In genomic region chr17:54901230-54901847, GRCh38 we compare ENCODE assay signal across 8 cellular contexts. TPM values are rescaled to one million over a fixed set of nuclear protein-coding genes. Genes with fewer than 3 reads are reported as not detected.
DNase-seq lines count a peak whose midpoint lies in the region; ATAC-seq, FAIRE-seq and TF ChIP-seq lines count a peak whose summit lies in the region.

No MANE protein-coding gene starts in this region.

- H3K4me3 ChIP-seq in MM.1S (ENCODE audit: low read length) = peak overlapping the region; percentile 73
- peak overlapping the region; percentile 62 for H3K4me3 ChIP-seq in GM12878
- peak overlapping the region; percentile 57 to 83 (median 79) for H3K4me3 ChIP-seq in liver (ENCODE audit: low read depth in 1 of 3, low read length in 3 of 3)

- H3K4me1 ChIP-seq in MM.1S (ENCODE audit: low read length) = no peaks in the 10 kb centered on the region
- H3K4me1 ChIP-seq in GM12878 (ENCODE audit: control insufficient read depth, insufficient read depth, low read length) = peaks cover 6% of the 10 kb centered on the region; the same call in 1 of the 2 replicates
- H3K4me1 ChIP-seq in liver (ENCODE audit: control insufficient read depth in 4 of 4, insufficient read depth in 4 of 4, low read length in 3 of 4) = peaks cover 0 to 29% (median 16%) of the 10 kb centered on the region in 4 donors

- TF ChIP-seq CTCF in MM.1S (IDR thresholded peaks at IDR 0.05; ENCODE audit: low read length) (no peak), GM12878 (IDR thresholded peaks at IDR 0.05 in 2 of 3, conservative IDR thresholded peaks at IDR 0.05 in 1 of 3; ENCODE audit: control insufficient read depth in 2 of 3, extremely low read depth in 1 of 3, insufficient read depth in 1 of 3, low read depth in 3 of 3, low read length in 3 of 3) (no peak), liver (IDR thresholded peaks at IDR 0.05; ENCODE audit: low read depth, low read length, missing input control) (no peak)

- SMC1A ChIA-PET in GM12878 (lab: Charles Lee; ENCODE audit: uncharacterized antibody, unreplicated experiment) = no interaction called here

- in situ Hi-C loops in GM12878 (cut with MboI) = no loop called here

- RAD21 ChIA-PET in GM12878 (lab: Charles Lee; ENCODE audit: unreplicated experiment) = no interaction called here

- no peak for TF ChIP-seq RAD21 in GM12878 (IDR thresholded peaks at IDR 0.05; ENCODE audit: insufficient read depth, low read depth, low read length)
- TF ChIP-seq RAD21 in liver (IDR thresholded peaks at IDR 0.05) = no peak

- TSS peak; percentile 62 for BruUV-seq in GM12878 (replicated peaks; lab: Mats Ljungman, UMichigan)

- ATAC-seq in GM12878 (no peak), GM18858 (IDR thresholded peaks at IDR 0.05; ENCODE audit: unreplicated experiment) (no peak)

- no peaks in the 10 kb centered on the region for H3K36me3 ChIP-seq in MM.1S (replicated peaks; ENCODE audit: insufficient read depth, low read length)
- H3K36me3 ChIP-seq in GM12878 (ENCODE audit: control insufficient read depth in 2 of 2, insufficient read depth in 2 of 2, low read length in 1 of 2) = no peaks in the 10 kb centered on the region
- H3K36me3 ChIP-seq in liver (ENCODE audit: control insufficient read depth in 4 of 4, insufficient read depth in 3 of 4, low read depth in 1 of 4, low read length in 3 of 4) = no peaks in the 10 kb centered on the region

- H3K27ac ChIP-seq in MM.1S (ENCODE audit: low read length) (no peak overlapping the region), GM12878 (ENCODE audit: control insufficient read depth, insufficient read depth) (no peak overlapping the region), liver (ENCODE audit: low read depth in 1 of 2, low read length in 2 of 2) (peak overlapping the region in 1 of 2 donors; percentile 83)

- H3K79me2 ChIP-seq in MM.1S (ENCODE audit: low read length) (no peaks in the 10 kb centered on the region), GM12878 (ENCODE audit: control insufficient read depth, insufficient read depth, low read length) (no peaks in the 10 kb centered on the region)

- peak overlapping the region; percentile 25; the same call in 1 of the 2 replicates for H3K9ac ChIP-seq in MM.1S (ENCODE audit: low read length)
- H3K9ac ChIP-seq in GM12878 (ENCODE audit: control insufficient read depth, insufficient read depth, low read length) = no peak overlapping the region
- H3K9ac ChIP-seq in liver (ENCODE audit: low read depth in 1 of 2, low read length in 2 of 2) = peak overlapping the region; percentile 63 to 72

- no peak for TF ChIP-seq EP300 in GM12878 (IDR thresholded peaks at IDR 0.05; ENCODE audit: borderline replicate concordance in 1 of 2, control insufficient read depth in 1 of 2, low read depth in 2 of 2, low read length in 2 of 2)

- H2AFZ ChIP-seq in MM.1S (ENCODE audit: low read length) (peak overlapping the region; percentile 74), GM12878 (ENCODE audit: control insufficient read depth, low read depth, low read length) (peak overlapping the region; percentile 70)

- 42% methylated on average over 9 of the region's 9 CpGs for WGBS in GM12878 (ENCODE audit: insufficient coverage, insufficient replicate concordance, low lambda C conversion rate, missing lambda C conversion rate)
- WGBS in liver = 21% methylated on average over 9 of the region's 9 CpGs

- POLR2A ChIA-PET in GM12878 (lab: Charles Lee) = no interaction called here

- no peak for FAIRE-seq in GM12878 (lab: Jason Lieb, UNC)

- H4K20me1 ChIP-seq in MM.1S (ENCODE audit: insufficient read depth, low read length) (no peaks in the 10 kb centered on the region), GM12878 (ENCODE audit: control insufficient read depth, insufficient read depth) (no peaks in the 10 kb centered on the region)

- H3K27me3 ChIP-seq in MM.1S (replicated peaks; ENCODE audit: insufficient read depth, low read length) (no peaks in the 10 kb centered on the region), GM12878 (replicated peaks in 1 of 2; ENCODE audit: control insufficient read depth in 2 of 2, insufficient read depth in 2 of 2, low read length in 1 of 2) (no peaks in the 10 kb centered on the region; a peak in 1 of 4 replicates), liver (ENCODE audit: control insufficient read depth in 4 of 4, insufficient read depth in 4 of 4, low read length in 3 of 4) (no peaks in the 10 kb centered on the region)

- CTCF ChIA-PET in GM12878 (lab: Yijun Ruan, JAX) = no interaction called here

- H3K9me2 ChIP-seq in MM.1S (replicated peaks; ENCODE audit: insufficient read depth, low read length) = no peaks in the 10 kb centered on the region

- H3K4me2 ChIP-seq in MM.1S (ENCODE audit: low read depth, low read length) (peak overlapping the region; percentile 97), GM12878 (ENCODE audit: control insufficient read depth, insufficient read depth) (peak overlapping the region; percentile 84; the same call in 1 of the 2 replicates)

- intact Hi-C loops in GM12878 (cut with micrococcal nuclease; ENCODE audit: unreplicated experiment) = no loop called here

- TF ChIP-seq POLR2A in GM12878 (IDR thresholded peaks at IDR 0.05; ENCODE audit: low read depth, low read length) = no peak

- no peaks in the 10 kb centered on the region for H3K9me3 ChIP-seq in MM.1S (replicated peaks; ENCODE audit: insufficient read depth, low read length)
- H3K9me3 ChIP-seq in GM12878 (replicated peaks; ENCODE audit: control insufficient read depth, insufficient read depth, low read length) = no peaks in the 10 kb centered on the region
- H3K9me3 ChIP-seq in liver (ENCODE audit: control insufficient read depth in 4 of 4, low read length in 3 of 4) = no peaks in the 10 kb centered on the region

- peak; percentile 56 for DNase-seq in Daoy (ENCODE audit: low read depth)
- DNase-seq in MM.1S = no peak
- DNase-seq in GM12878 (ENCODE audit: low read depth, low spot score) = no peak
- DNase-seq in MV-4-11 (lab: John Stamatoyannopoulos, UW) = no peak
- no peak for DNase-seq in hippocampal formation (lab: John Stamatoyannopoulos, UW)
- no peak for DNase-seq in retina

- H3F3A ChIP-seq in MM.1S (ENCODE audit: insufficient read depth, low read length) = peaks cover 5% of the 10 kb centered on the region; the same call in 1 of the 2 replicates

TF ChIP-seq in GM12878, 131 proteins besides CTCF, POLR2A, EP300 and RAD21 (continues in another document):
- TF ChIP-seq ZNF24 (IDR thresholded peaks at IDR 0.05) (no peak), MEF2B (IDR thresholded peaks at IDR 0.05; ENCODE audit: partially characterized antibody, poor library complexity, severe bottlenecking) (no peak)

TF ChIP-seq in liver, 16 proteins besides CTCF, POLR2A, EP300 and RAD21 (continues in another document):
- TF ChIP-seq NR2F2 (IDR thresholded peaks at IDR 0.05) (no peak), FOXA2 (IDR thresholded peaks at IDR 0.05) (no peak), YY1 (IDR thresholded peaks at IDR 0.05) (no peak), RXRA (IDR thresholded peaks at IDR 0.05) (no peak), HNF4G (IDR thresholded peaks at IDR 0.05) (no peak)
- TF ChIP-seq, protein P1, sequence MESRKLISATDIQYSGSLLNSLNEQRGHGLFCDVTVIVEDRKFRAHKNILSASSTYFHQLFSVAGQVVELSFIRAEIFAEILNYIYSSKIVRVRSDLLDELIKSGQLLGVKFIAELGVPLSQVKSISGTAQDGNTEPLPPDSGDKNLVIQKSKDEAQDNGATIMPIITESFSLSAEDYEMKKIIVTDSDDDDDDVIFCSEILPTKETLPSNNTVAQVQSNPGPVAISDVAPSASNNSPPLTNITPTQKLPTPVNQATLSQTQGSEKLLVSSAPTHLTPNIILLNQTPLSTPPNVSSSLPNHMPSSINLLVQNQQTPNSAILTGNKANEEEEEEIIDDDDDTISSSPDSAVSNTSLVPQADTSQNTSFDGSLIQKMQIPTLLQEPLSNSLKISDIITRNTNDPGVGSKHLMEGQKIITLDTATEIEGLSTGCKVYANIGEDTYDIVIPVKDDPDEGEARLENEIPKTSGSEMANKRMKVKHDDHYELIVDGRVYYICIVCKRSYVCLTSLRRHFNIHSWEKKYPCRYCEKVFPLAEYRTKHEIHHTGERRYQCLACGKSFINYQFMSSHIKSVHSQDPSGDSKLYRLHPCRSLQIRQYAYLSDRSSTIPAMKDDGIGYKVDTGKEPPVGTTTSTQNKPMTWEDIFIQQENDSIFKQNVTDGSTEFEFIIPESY (IDR thresholded peaks at IDR 0.05) = no peak

RNA-seq across cellular contexts. Expression of gene TOM1L1, which starts 0.7 kb away (rescaled TPM):
- total RNA-seq in Daoy (2014; rRNA removed; shearing (Covaris generic)) = 32.7 and 40.3 TPM in 2 replicates
- 0.76 TPM in 1 of 2 replicates, not detected in the other for total RNA-seq in GM12878 (2013; cell fraction: nucleolus; rRNA removed)
- total RNA-seq in GM12878 (2014; rRNA removed) (2.2 and 3.4 TPM in 2 replicates), GM12878 (2014; rRNA removed; fragmentation: Illumina TruSeq; extraction: Trizol) (3.0 and 3.2 TPM in 2 replicates), GM12878 (2021) (2.3 and 2.7 TPM in 2 replicates), liver (100 to 1,000 TPM in 1 of 2 donors, 10 to 100 TPM in 1; 21.4 to 119 TPM)
- polyA plus RNA-seq in GM12878 (2011; ENCODE audit: low read depth) = 8.0 TPM
- polyA plus RNA-seq in GM12878 (2011; rRNA removed) (8.8 and 11.0 TPM in 2 replicates), GM12878 (2014; fragmentation: Illumina TruSeq; extraction: Trizol) (2.6 and 4.5 TPM in 2 replicates), GM12878 (2014; fragmentation: Nextera tagmentation; extraction: Ambion mirVana) (1 to 10 TPM; 1.9 to 3.0 TPM), GM12878 (2014; rRNA removed) (1.5 and 2.5 TPM in 2 replicates), GM12878 (2016; fragmentation: Nextera tagmentation; extraction: Ambion mirVana) (1 to 10 TPM; 2.1 to 2.7 TPM), liver (10 to 100 TPM; 28.0 to 39.8 TPM)
- polyA plus RNA-seq in GM12878 (2011; cell fraction: cytosol; rRNA removed) = 4.0 and 4.3 TPM in 2 replicates
- 5.3 and 5.8 TPM in 2 replicates for polyA plus RNA-seq in GM12878 (2011; cell fraction: nucleus; rRNA removed)
- polyA plus RNA-seq in GM12878 (2012) = 2.8 and 7.2 TPM in 2 replicates
- polyA minus RNA-seq in GM12878 (2011; rRNA and poly(A)+ RNA removed) = 4.6 and 6.2 TPM in 2 replicates
- 3.2 and 4.0 TPM in 2 replicates for polyA minus RNA-seq in GM12878 (2011; cell fraction: cytosol; rRNA and poly(A)+ RNA removed)
- polyA minus RNA-seq in GM12878 (2011; cell fraction: nucleus; rRNA and poly(A)+ RNA removed) = 3.0 and 3.3 TPM in 2 replicates
